22 cellular contexts compared by ENCODE assay signal in genomic region chr18:71431171-71431570, GRCh38.
A peak's percentile ranks its signal among the peaks of the same experiment; 100 is the strongest.
DNase-seq lines count a peak whose midpoint lies in the region; TF ChIP-seq lines count a peak whose summit lies in the region.
"Had no signal": no experiment of that assay in that cellular context is flagged by ENCODE, and none has a peak within 500 bp of the region (broad histone marks: within the 10 kb centered on the region; RNA-seq: fewer than 3 reads in every experiment).

No MANE protein-coding gene starts in this region.

- H3K9me3 Mint-ChIP-seq in endothelial cell (ENCODE audit: unreplicated experiment): peaks cover 10% of the 10 kb centered on the region
- H3K9me3 Mint-ChIP-seq: CD8-positive, alpha-beta T cell had no signal

- DNase-seq in caudate nucleus (lab: John Stamatoyannopoulos, UW) (peak in 14 of 61 donors; percentile 1 to 20 (median 5)), glomerular endothelial cell (ENCODE audit: extremely low read depth, low read depth, low spot score) (peak; percentile 5), pons (ENCODE audit: low spot score) (peak; percentile 59), NCI-H446 (lab: John Stamatoyannopoulos, UW) (no peak), NCI-H510A treated with DMSO at 0.1 percent for 48 hours (lab: John Stamatoyannopoulos, UW) (no peak), SKM-1 (lab: John Stamatoyannopoulos, UW; ENCODE audit: unreplicated experiment) (no peak), endothelial cell (ENCODE audit: low spot score) (no peak)
- DNase-seq: Caco-2; CD8-positive, alpha-beta T cell; GDM1; KBM-7; MV-4-11; NCI-H1105; NCI-H1436 treated with DMSO at 0.1 percent for 48 hours; NCI-H187 treated with DMSO at 0.1 percent for 48 hours; NCI-H2171 treated with DMSO at 0.1 percent for 48 hours; NCI-H526; Right ventricle myocardium superior; RPMI8226 had no signal

- H3K4me1 Mint-ChIP-seq in endothelial cell (ENCODE audit: unreplicated experiment): no peaks in the 10 kb centered on the region
- H3K4me1 Mint-ChIP-seq: B cell had no signal

- H3K36me3 Mint-ChIP-seq in endothelial cell (ENCODE audit: low read depth, unreplicated experiment): no peaks in the 10 kb centered on the region
- H3K36me3 Mint-ChIP-seq: CD8-positive, alpha-beta T cell had no signal

- TF ChIP-seq CTCF in endothelial cell (IDR thresholded peaks at IDR 0.05; ENCODE audit: unreplicated experiment): no peak

- no peak overlapping the region for H3K4me3 Mint-ChIP-seq in endothelial cell (ENCODE audit: unreplicated experiment)
- H3K4me3 Mint-ChIP-seq: B cell; CD8-positive, alpha-beta T cell had no signal

- H3K27ac ChIP-seq in caudate nucleus (ENCODE audit: low read depth, low read length): peak overlapping the region; percentile 7
- H3K27ac ChIP-seq: C4-2B, SJSA1 had no signal

- no peak overlapping the region for H3K27ac Mint-ChIP-seq in endothelial cell (ENCODE audit: unreplicated experiment)
- H3K27ac Mint-ChIP-seq: B cell; CD8-positive, alpha-beta T cell had no signal

- H3K27me3 Mint-ChIP-seq in endothelial cell (ENCODE audit: unreplicated experiment): no peaks in the 10 kb centered on the region
- H3K27me3 Mint-ChIP-seq: B cell had no signal

Comparison
In these comparisons a context has a peak if more than half of its experiments do, and no peak if none do; other contexts are left out.
1. DNase-seq: peak in glomerular endothelial cell (single experiment) and pons (single experiment); none in NCI-H446 (0 of 2), NCI-H510A treated with DMSO at 0.1 percent for 48 hours (single experiment), SKM-1 (single experiment) and endothelial cell (single experiment).